In the genomic region with DNA sequence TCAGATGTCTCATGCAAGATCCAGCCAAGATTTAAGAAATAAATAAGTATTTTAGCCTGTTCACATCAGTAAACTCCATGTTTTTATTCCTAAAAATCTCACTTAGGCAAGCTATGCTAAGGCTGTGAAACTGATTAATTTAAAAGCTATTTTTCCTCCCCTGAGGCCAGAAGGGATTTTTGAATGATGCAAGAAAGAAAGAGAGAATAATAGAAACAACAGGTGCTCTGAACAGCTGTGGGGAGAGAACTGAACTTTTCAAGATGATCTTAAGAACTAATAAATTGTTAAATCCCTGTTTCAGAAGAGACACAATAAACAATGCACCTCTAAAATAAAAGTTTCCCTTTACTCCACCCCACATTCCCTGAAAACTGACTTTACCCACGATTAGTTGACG, we compare ENCODE assay signal across 33 cellular contexts.
"Had no signal": no experiment of that assay in that cellular context is flagged by ENCODE, and none has a peak within 500 bp of the region (broad histone marks: within the 10 kb centered on the region; RNA-seq: fewer than 3 reads in every experiment).

No MANE protein-coding gene starts in this region.

- DNase-seq: activated CD4-positive, alpha-beta memory T cell treated with anti-CD3 and anti-CD28 coated beads for 36 hours; activated CD4-positive, alpha-beta T cell treated with anti-CD3 and anti-CD28 coated beads, Interleukin-2, amount 10 ng/mL, durations not matched to agents 24 days and 14 days; activated CD4-positive, CD25-positive, alpha-beta regulatory T cell treated with anti-CD3 and anti-CD28 coated beads, Interleukin-2, amount 50 U/mL, for 72 hours; activated CD8-positive, alpha-beta memory T cell treated with anti-CD3 and anti-CD28 coated beads, Interleukin-2, amount 50 U/mL, for 4 hours; activated gamma-delta T cell; activated naive CD4-positive, alpha-beta T cell treated with anti-CD3 and anti-CD28 coated beads, Interleukin-2, amount 10 ng/mL, durations not matched to agents 7 days and 5 days; activated naive CD8-positive, alpha-beta T cell treated with anti-CD3 and anti-CD28 coated beads, Interleukin-2, amount 10 ng/mL, durations not matched to agents 7 days and 5 days; activated T-cell treated with anti-CD3 and anti-CD28 coated beads, Interleukin-2, amount 50 U/mL, for 1 hour; brain microvascular endothelial cell; dorsolateral prefrontal cortex; effector memory CD8-positive, alpha-beta T cell; foreskin fibroblast; head of caudate nucleus; hippocampal formation; kidney; left colon; mammary epithelial cell; naive thymus-derived CD4-positive, alpha-beta T cell; occipital lobe; right cardiac atrium; stimulated activated CD4-positive, alpha-beta T cell treated with anti-CD3 and anti-CD28 coated beads, Interleukin-12 subunit alpha, Interleukin-12 subunit beta, amount 100 ng/mL, for 4 hours; stimulated activated CD4-positive, alpha-beta T cell treated with anti-CD3 and anti-CD28 coated beads, Interleukin-4, amount 100 ng/mL, for 1 hour; stimulated activated naive CD8-positive, alpha-beta T cell treated with anti-CD3 and anti-CD28 coated beads, Interleukin-15, Interleukin-2, amounts not matched to agents 100 U/mL and 50 U/mL, for 24 hours; T1000; WERI-Rb-1 had no signal

- H3K9me3 ChIP-seq: vagina had no signal

- H3K4me1 Mint-ChIP-seq: activated CD4-positive, alpha-beta T cell treated with anti-CD3 and anti-CD28 coated beads, Interleukin-2, amount 10 ng/mL, durations not matched to agents 24 days and 14 days; activated naive CD4-positive, alpha-beta T cell treated with anti-CD3 and anti-CD28 coated beads, Interleukin-2, amount 10 ng/mL, durations not matched to agents 7 days and 5 days; activated naive CD8-positive, alpha-beta T cell treated with anti-CD3 and anti-CD28 coated beads, Interleukin-2, amount 10 ng/mL, durations not matched to agents 7 days and 5 days; naive thymus-derived CD4-positive, alpha-beta T cell had no signal

- H3K27me3 Mint-ChIP-seq: activated CD4-positive, alpha-beta memory T cell treated with anti-CD3 and anti-CD28 coated beads for 36 hours; activated CD4-positive, alpha-beta T cell treated with anti-CD3 and anti-CD28 coated beads, Interleukin-2, amount 10 ng/mL, durations not matched to agents 24 days and 14 days; activated naive CD4-positive, alpha-beta T cell treated with anti-CD3 and anti-CD28 coated beads, Interleukin-2, amount 10 ng/mL, durations not matched to agents 7 days and 5 days; activated naive CD8-positive, alpha-beta T cell treated with anti-CD3 and anti-CD28 coated beads, Interleukin-2, amount 10 ng/mL, durations not matched to agents 7 days and 5 days; effector memory CD8-positive, alpha-beta T cell; naive thymus-derived CD4-positive, alpha-beta T cell; type B pancreatic cell had no signal

- H3K9me3 Mint-ChIP-seq: activated CD4-positive, alpha-beta T cell treated with anti-CD3 and anti-CD28 coated beads, Interleukin-2, amount 10 ng/mL, durations not matched to agents 24 days and 14 days; type B pancreatic cell had no signal

- H3K4me1 ChIP-seq: vagina had no signal

- H3K27ac Mint-ChIP-seq: activated CD4-positive, alpha-beta memory T cell treated with anti-CD3 and anti-CD28 coated beads for 36 hours; activated CD4-positive, alpha-beta T cell treated with anti-CD3 and anti-CD28 coated beads, Interleukin-2, amount 10 ng/mL, durations not matched to agents 24 days and 14 days; activated naive CD4-positive, alpha-beta T cell treated with anti-CD3 and anti-CD28 coated beads, Interleukin-2, amount 10 ng/mL, durations not matched to agents 7 days and 5 days; activated naive CD8-positive, alpha-beta T cell treated with anti-CD3 and anti-CD28 coated beads, Interleukin-2, amount 10 ng/mL, durations not matched to agents 7 days and 5 days; effector memory CD8-positive, alpha-beta T cell; naive thymus-derived CD4-positive, alpha-beta T cell; type B pancreatic cell had no signal

- H3K27ac ChIP-seq: brain microvascular endothelial cell, coronary artery, dorsolateral prefrontal cortex, skin epidermis, thoracic aorta, vagina, WERI-Rb-1 had no signal

- H3K36me3 Mint-ChIP-seq: activated CD4-positive, alpha-beta memory T cell treated with anti-CD3 and anti-CD28 coated beads for 36 hours; activated naive CD4-positive, alpha-beta T cell treated with anti-CD3 and anti-CD28 coated beads, Interleukin-2, amount 10 ng/mL, durations not matched to agents 7 days and 5 days; activated naive CD8-positive, alpha-beta T cell treated with anti-CD3 and anti-CD28 coated beads, Interleukin-2, amount 10 ng/mL, durations not matched to agents 7 days and 5 days; type B pancreatic cell had no signal

- H3K4me3 ChIP-seq: coronary artery, dorsolateral prefrontal cortex, skin epidermis, thoracic aorta, vagina had no signal

- H3K27me3 ChIP-seq: brain microvascular endothelial cell, dorsolateral prefrontal cortex, vagina had no signal

- H3K36me3 ChIP-seq: brain microvascular endothelial cell, thoracic aorta, vagina, WERI-Rb-1 had no signal

- FAIRE-seq: astrocyte, kidney had no signal

- ATAC-seq: effector memory CD8-positive, alpha-beta T cell; esophagus mucosa; left colon; naive thymus-derived CD4-positive, alpha-beta T cell; right cardiac atrium; stimulated activated naive CD8-positive, alpha-beta T cell treated with anti-CD3 and anti-CD28 coated beads, Interleukin-15, Interleukin-2, amounts not matched to agents 100 U/mL and 50 U/mL, for 24 hours had no signal

- H3K4me3 Mint-ChIP-seq: activated CD4-positive, alpha-beta memory T cell treated with anti-CD3 and anti-CD28 coated beads for 36 hours; activated CD4-positive, alpha-beta T cell treated with anti-CD3 and anti-CD28 coated beads, Interleukin-2, amount 10 ng/mL, durations not matched to agents 24 days and 14 days; activated naive CD4-positive, alpha-beta T cell treated with anti-CD3 and anti-CD28 coated beads, Interleukin-2, amount 10 ng/mL, durations not matched to agents 7 days and 5 days; activated naive CD8-positive, alpha-beta T cell treated with anti-CD3 and anti-CD28 coated beads, Interleukin-2, amount 10 ng/mL, durations not matched to agents 7 days and 5 days; effector memory CD8-positive, alpha-beta T cell; naive thymus-derived CD4-positive, alpha-beta T cell; neural crest cell; type B pancreatic cell had no signal
